In genomic region chr1:10510520-10511493, GRCh38 we compare ENCODE assay signal across 8 cellular contexts. TPM values are rescaled to one million over a fixed set of nuclear protein-coding genes. Genes with fewer than 3 reads are reported as not detected.
A peak's percentile ranks its signal among the peaks of the same experiment; 100 is the strongest.
DNase-seq lines count a peak whose midpoint lies in the region; ATAC-seq and TF ChIP-seq lines count a peak whose summit lies in the region.

No MANE protein-coding gene starts in this region.

- DNase-seq in BE2C (peak; percentile 24), amniotic stem cell (lab: John Stamatoyannopoulos, UW) (peak; percentile 79), mesothelial cell of epicardium (ENCODE audit: low spot score in 2 of 2, unreplicated experiment in 2 of 2) (no peak), nephron progenitor cell (no peak)
- peak; percentile 88 for DNase-seq in T-helper 2 cell treated with Interferon-gamma antibody and Interleukin-4, amounts not matched to agents 5 μg/mL and 100 μg/mL, for 36 hours (ENCODE audit: low spot score)
- DNase-seq in stimulated activated naive CD4-positive, alpha-beta T cell treated with Interleukin-2 at 50 U/mL for 16 hours (lab: John Stamatoyannopoulos, UW), result peak; percentile 82

- peak; percentile 91 for ATAC-seq in GM19351 (IDR thresholded peaks at IDR 0.05; ENCODE audit: unreplicated experiment)
- peak; percentile 64 for ATAC-seq in HG03457 (IDR thresholded peaks at IDR 0.05; ENCODE audit: unreplicated experiment)

- no peaks in the 10 kb centered on the region for H3K9me3 ChIP-seq in BE2C

- peaks cover 14% of the 10 kb centered on the region for H3K4me1 ChIP-seq in BE2C

- H3K27me3 ChIP-seq in BE2C, result no peaks in the 10 kb centered on the region

- H3K4me3 Mint-ChIP-seq in T-helper 2 cell treated with Interferon-gamma antibody and Interleukin-4, amounts not matched to agents 5 μg/mL and 100 μg/mL, for 36 hours, result peak overlapping the region; percentile 83
- H3K4me3 Mint-ChIP-seq in mesothelial cell of epicardium, result no peak overlapping the region
- H3K4me3 Mint-ChIP-seq in nephron progenitor cell, result no peak overlapping the region

- H3K27me3 Mint-ChIP-seq in T-helper 2 cell treated with Interferon-gamma antibody and Interleukin-4, amounts not matched to agents 5 μg/mL and 100 μg/mL, for 36 hours (ENCODE audit: low read depth), result no peaks in the 10 kb centered on the region
- H3K27me3 Mint-ChIP-seq in mesothelial cell of epicardium (ENCODE audit: low read depth) (no peaks in the 10 kb centered on the region), nephron progenitor cell (ENCODE audit: low read depth, poor library complexity) (peaks cover 10% of the 10 kb centered on the region)

- peak overlapping the region; percentile 99 for H3K27ac Mint-ChIP-seq in T-helper 2 cell treated with Interferon-gamma antibody and Interleukin-4, amounts not matched to agents 5 μg/mL and 100 μg/mL, for 36 hours
- H3K27ac Mint-ChIP-seq in mesothelial cell of epicardium, result peak overlapping the region; percentile 27
- no peak overlapping the region for H3K27ac Mint-ChIP-seq in nephron progenitor cell

- TF ChIP-seq CTCF in BE2C (IDR thresholded peaks at IDR 0.05; ENCODE audit: low read depth, low read length), result no peak
- no peak for TF ChIP-seq CTCF in mesothelial cell of epicardium (IDR thresholded peaks at IDR 0.05; ENCODE audit: unreplicated experiment)
- no peak for TF ChIP-seq CTCF in nephron progenitor cell (IDR thresholded peaks at IDR 0.05)

- peaks cover 19% of the 10 kb centered on the region for H3K36me3 Mint-ChIP-seq in T-helper 2 cell treated with Interferon-gamma antibody and Interleukin-4, amounts not matched to agents 5 μg/mL and 100 μg/mL, for 36 hours (ENCODE audit: low read depth)
- H3K36me3 Mint-ChIP-seq in mesothelial cell of epicardium (no peaks in the 10 kb centered on the region), nephron progenitor cell (ENCODE audit: low read depth) (no peaks in the 10 kb centered on the region)

- H3K36me3 ChIP-seq in BE2C, result no peaks in the 10 kb centered on the region

- peaks cover 64% of the 10 kb centered on the region for H3K4me1 Mint-ChIP-seq in T-helper 2 cell treated with Interferon-gamma antibody and Interleukin-4, amounts not matched to agents 5 μg/mL and 100 μg/mL, for 36 hours (ENCODE audit: low read depth)
- H3K4me1 Mint-ChIP-seq in mesothelial cell of epicardium, result peaks cover 47% of the 10 kb centered on the region
- H3K4me1 Mint-ChIP-seq in nephron progenitor cell, result peaks cover 83% of the 10 kb centered on the region

- peak overlapping the region; percentile 11 for H3K4me3 ChIP-seq in BE2C (ENCODE audit: low read depth, low read length)

- no peaks in the 10 kb centered on the region for H3K9me3 Mint-ChIP-seq in T-helper 2 cell treated with Interferon-gamma antibody and Interleukin-4, amounts not matched to agents 5 μg/mL and 100 μg/mL, for 36 hours
- no peaks in the 10 kb centered on the region for H3K9me3 Mint-ChIP-seq in mesothelial cell of epicardium
- no peaks in the 10 kb centered on the region for H3K9me3 Mint-ChIP-seq in nephron progenitor cell

RNA-seq across cellular contexts. Expression of gene PEX14, which starts 36.1 kb away (rescaled TPM):
- 33.9 TPM for polyA plus RNA-seq in BE2C (2012; ENCODE audit: insufficient read depth, insufficient read length, low read depth)
- total RNA-seq in mesothelial cell of epicardium, result 29.7 to 31.4 TPM (median 30.9 TPM) in 3 replicates

RNA-seq across cellular contexts. Expression of gene DFFA, which starts 38.5 kb away (rescaled TPM):
- 20.6 TPM for polyA plus RNA-seq in BE2C (2012; ENCODE audit: insufficient read depth, insufficient read length, low read depth)
- total RNA-seq in mesothelial cell of epicardium, result 51.4 to 54.8 TPM (median 53.0 TPM) in 3 replicates

Comparison
In these comparisons a context has a peak if more than half of its experiments do, and no peak if none do; other contexts are left out.
1. DNase-seq: peak in BE2C (single experiment), T-helper 2 cell treated with Interferon-gamma antibody and Interleukin-4, amounts not matched to agents 5 μg/mL and 100 μg/mL, for 36 hours (single experiment), amniotic stem cell (single experiment) and stimulated activated naive CD4-positive, alpha-beta T cell treated with Interleukin-2 at 50 U/mL for 16 hours (single experiment); none in mesothelial cell of epicardium (0 of 2) and nephron progenitor cell (single experiment).